Comparison of ENCODE assay signal across 4 cellular contexts in genomic region chr7:82432743-82433142, GRCh38. TPM values are rescaled to one million over a fixed set of nuclear protein-coding genes. Genes with fewer than 3 reads are reported as not detected.
"Had no signal": no experiment of that assay in that cellular context is flagged by ENCODE, and none has a peak within 500 bp of the region (broad histone marks: within the 10 kb centered on the region; RNA-seq: fewer than 3 reads in every experiment).

No MANE protein-coding gene starts in this region.

RNA-seq across cellular contexts. Expression of gene CACNA2D1, which starts 10.8 kb away (rescaled TPM):
- total RNA-seq: naive thymus-derived CD4-positive, alpha-beta T cell; naive thymus-derived CD8-positive, alpha-beta T cell; natural killer cell; natural killer cell treated with Interleukin-12 subunit alpha and Interleukin-12 subunit beta and Interleukin-15 and Interleukin-18, amount 100 ng/mL, for 72 hours had no signal
- polyA plus RNA-seq: naive thymus-derived CD4-positive, alpha-beta T cell; naive thymus-derived CD8-positive, alpha-beta T cell had no signal
